Comparison of ENCODE assay signal across 17 cellular contexts in genomic region chr19:45309322-45309721, GRCh38. TPM values are rescaled to one million over a fixed set of nuclear protein-coding genes. Genes with fewer than 3 reads are reported as not detected.
"Had no signal": no experiment of that assay in that cellular context is flagged by ENCODE, and none has a peak within 500 bp of the region (broad histone marks: within the 10 kb centered on the region; RNA-seq: fewer than 3 reads in every experiment).

No MANE protein-coding gene starts in this region.

RNA-seq across cellular contexts. Expression of gene CKM, which starts 13.4 kb away (rescaled TPM):
- total RNA-seq: activated B cell treated with CpG ODN at 0.5 μM for 24 hours; activated CD4-positive, alpha-beta memory T cell treated with anti-CD3 and anti-CD28 coated beads for 36 hours; activated CD4-positive, alpha-beta T cell treated with anti-CD3 and anti-CD28 coated beads, Interleukin-2, amount 10 ng/mL, durations not matched to agents 24 days and 14 days; activated CD8-positive, alpha-beta memory T cell treated with anti-CD3 and anti-CD28 coated beads for 36 hours; activated CD8-positive, alpha-beta T cell treated with anti-CD3 and anti-CD28 coated beads for 36 hours; activated naive CD4-positive, alpha-beta T cell treated with anti-CD3 and anti-CD28 coated beads for 36 hours; activated naive CD4-positive, alpha-beta T cell treated with anti-CD3 and anti-CD28 coated beads, Interleukin-2, amount 50 U/mL, for 72 hours; activated naive CD8-positive, alpha-beta T cell treated with anti-CD3 and anti-CD28 coated beads for 36 hours; activated T-cell treated with anti-CD3 and anti-CD28 coated beads, Interleukin-2, amount 50 U/mL, for 4 hours; activated T-cell treated with anti-CD3 and anti-CD28 coated beads, Interleukin-2, amount 50 U/mL, for 72 hours; activated T-helper 1 cell treated with anti-CD3 and anti-CD28 coated beads, Interleukin-12 subunit alpha, Interleukin-12 subunit beta, Interleukin-2, Interleukin-4 antibody, amounts not matched to agents 30 ng/mL and 10 ng/mL and 1 ng/mL, durations not matched to agents 14 hours and 24 hours and 36 hours; activated T-helper 17 cell treated with anti-CD3 and anti-CD28 coated beads, Interleukin-2, amount 50 U/mL, for 72 hours; aorta; astrocyte; body of pancreas; breast epithelium had no signal

RNA-seq across cellular contexts. Expression of gene KLC3, which starts 31.2 kb away (rescaled TPM):
- total RNA-seq: activated B cell treated with CpG ODN at 0.5 μM for 24 hours; activated CD4-positive, alpha-beta memory T cell treated with anti-CD3 and anti-CD28 coated beads for 36 hours; activated CD4-positive, alpha-beta T cell treated with anti-CD3 and anti-CD28 coated beads, Interleukin-2, amount 10 ng/mL, durations not matched to agents 24 days and 14 days; activated CD8-positive, alpha-beta memory T cell treated with anti-CD3 and anti-CD28 coated beads for 36 hours; activated CD8-positive, alpha-beta T cell treated with anti-CD3 and anti-CD28 coated beads for 36 hours; activated naive CD4-positive, alpha-beta T cell treated with anti-CD3 and anti-CD28 coated beads for 36 hours; activated naive CD8-positive, alpha-beta T cell treated with anti-CD3 and anti-CD28 coated beads for 36 hours; activated T-cell treated with anti-CD3 and anti-CD28 coated beads, Interleukin-2, amount 50 U/mL, for 4 hours; activated T-helper 1 cell treated with anti-CD3 and anti-CD28 coated beads, Interleukin-12 subunit alpha, Interleukin-12 subunit beta, Interleukin-2, Interleukin-4 antibody, amounts not matched to agents 30 ng/mL and 10 ng/mL and 1 ng/mL, durations not matched to agents 14 hours and 24 hours and 36 hours; aorta; cardiac septum had no signal
- polyA plus RNA-seq: aorta had no signal
